Comparison of ENCODE assay signal across 14 cellular contexts in the genomic region with DNA sequence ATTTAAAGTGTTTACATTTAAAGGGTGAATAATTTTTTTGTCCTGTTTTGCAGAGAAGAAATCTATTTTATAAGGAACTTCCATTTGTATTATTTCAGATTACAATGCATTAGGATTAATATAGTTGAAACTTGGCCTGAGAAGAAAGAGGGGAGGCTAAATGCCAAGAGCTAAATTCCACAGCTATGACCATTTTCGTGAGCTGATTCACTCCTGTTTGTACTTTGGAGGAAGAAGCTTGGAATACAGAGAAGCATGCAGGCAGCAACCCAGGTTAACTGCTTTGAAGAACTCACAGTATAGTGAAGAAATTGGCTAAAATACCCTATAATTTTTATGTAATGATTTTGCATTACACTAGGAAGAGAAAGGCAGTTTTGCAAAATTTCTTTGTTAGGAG.
DNase-seq lines count a peak whose midpoint lies in the region; ATAC-seq and TF ChIP-seq lines count a peak whose summit lies in the region.
"Had no signal": no experiment of that assay in that cellular context is flagged by ENCODE, and none has a peak within 500 bp of the region (broad histone marks: within the 10 kb centered on the region; RNA-seq: fewer than 3 reads in every experiment).

No MANE protein-coding gene starts in this region.

- H3K27me3 ChIP-seq in RWPE2 (ENCODE audit: insufficient read depth, poor library complexity, severe bottlenecking): no peaks in the 10 kb centered on the region
- no peaks in the 10 kb centered on the region for H3K27me3 ChIP-seq in rectal smooth muscle tissue (ENCODE audit: control insufficient read depth, insufficient read depth, low read length)

- no peak overlapping the region for H3K9ac ChIP-seq in rectal smooth muscle tissue (ENCODE audit: low read length)

- H3K4me3 ChIP-seq in RWPE2 (ENCODE audit: severe bottlenecking) (no peak overlapping the region), rectal smooth muscle tissue (ENCODE audit: low read length) (no peak overlapping the region)
- H3K4me3 ChIP-seq: HAP-1 had no signal

- H3K4me1 ChIP-seq in RWPE2 (ENCODE audit: insufficient read depth, poor library complexity, severe bottlenecking): peaks cover 33% of the 10 kb centered on the region
- peaks cover 16% of the 10 kb centered on the region for H3K4me1 ChIP-seq in rectal smooth muscle tissue (ENCODE audit: control insufficient read depth, insufficient read depth, low read length)

- H3K36me3 ChIP-seq in RWPE2 (ENCODE audit: low read depth) (no peaks in the 10 kb centered on the region), rectal smooth muscle tissue (ENCODE audit: control insufficient read depth, insufficient read depth, low read length) (no peaks in the 10 kb centered on the region)
- H3K36me3 ChIP-seq: HAP-1 had no signal

- peak; percentile 82 for ATAC-seq in RWPE2 (ENCODE audit: low read depth)
- no peak for ATAC-seq in HG03097 (IDR thresholded peaks at IDR 0.05; ENCODE audit: low FRiP score, unreplicated experiment)
- ATAC-seq: natural killer cell, Panc1 had no signal

- H3K27ac ChIP-seq in RWPE2 (ENCODE audit: poor library complexity, severe bottlenecking): peak overlapping the region; percentile 96
- H3K27ac ChIP-seq in rectal smooth muscle tissue (ENCODE audit: low read depth, low read length): peak overlapping the region; percentile 22

- TF ChIP-seq CTCF in RWPE2 (IDR thresholded peaks at IDR 0.05; ENCODE audit: poor library complexity, severe bottlenecking): no peak

- DNase-seq in GM04503 (ENCODE audit: low read depth): peak; percentile 56
- DNase-seq in RWPE2 (ENCODE audit: low spot score): no peak
- peak; percentile 71 for DNase-seq in fibroblast of gingiva (ENCODE audit: low read depth)
- no peak for DNase-seq in activated effector memory CD4-positive, alpha-beta T cell treated with anti-CD3 and anti-CD28 coated beads, Interleukin-2, amount 50 U/mL, for 16 hours
- DNase-seq in NCI-H1092 treated with DMSO at 0.1 percent for 48 hours (lab: John Stamatoyannopoulos, UW): no peak
- DNase-seq in UCSD-AML1 (lab: John Stamatoyannopoulos, UW; ENCODE audit: unreplicated experiment): no peak
- DNase-seq: effector memory CD4-positive, alpha-beta T cell; KBM-7; natural killer cell; stimulated activated naive CD4-positive, alpha-beta T cell had no signal

- no peaks in the 10 kb centered on the region for H3K9me3 ChIP-seq in RWPE2 (ENCODE audit: severe bottlenecking)
- H3K9me3 ChIP-seq: HAP-1 had no signal

Comparison
In these comparisons a context has a peak if more than half of its experiments do, and no peak if none do; other contexts are left out.
1. DNase-seq: peak in GM04503 (single experiment) and fibroblast of gingiva (single experiment); none in RWPE2 (single experiment), activated effector memory CD4-positive, alpha-beta T cell treated with anti-CD3 and anti-CD28 coated beads, Interleukin-2, amount 50 U/mL, for 16 hours (single experiment), NCI-H1092 treated with DMSO at 0.1 percent for 48 hours (single experiment) and UCSD-AML1 (single experiment).